8 cellular contexts compared by ENCODE assay signal in genomic region chr16:30957456-30958163, GRCh38. TPM values are rescaled to one million over a fixed set of nuclear protein-coding genes. Genes with fewer than 3 reads are reported as not detected.
A peak's percentile ranks its signal among the peaks of the same experiment; 100 is the strongest.
DNase-seq lines count a peak whose midpoint lies in the region; ATAC-seq lines count a peak whose summit lies in the region.

Gene SETD1A (plus strand): TSS chr16:30957754. CDS start chr16:30958732, 978 bp downstream.

- peak within 1 kb of the TSS; percentile 100 for H3K9ac ChIP-seq in BLaER1

- ATAC-seq in GM19351 (IDR thresholded peaks at IDR 0.05; ENCODE audit: unreplicated experiment) = peak; percentile 75
- ATAC-seq in HG03469 (IDR thresholded peaks at IDR 0.05; ENCODE audit: unreplicated experiment) = peak; percentile 30
- peak; percentile 87 for ATAC-seq in left colon

- peaks cover 65% of the 10 kb centered on the region for H3K36me3 ChIP-seq in BLaER1

- H3K4me3 ChIP-seq in BLaER1 = peak within 1 kb of the TSS; percentile 80

- intact Hi-C loops in activated CD4-positive, alpha-beta T cell treated with anti-CD3 and anti-CD28 coated beads, Interleukin-2, amount 10 ng/mL, durations not matched to agents 24 days and 14 days (cut with micrococcal nuclease) = loop anchor here (1.0 to 10.0 kb wide), 6 partner anchors 35 to 907 kb away; partner anchors contain the start of genes KAT8, ZNF646 and ZNF668
- intact Hi-C loops in left colon (cut with DNase I, micrococcal nuclease) = no loop called here

- H3K4me3 Mint-ChIP-seq in activated CD4-positive, alpha-beta T cell treated with anti-CD3 and anti-CD28 coated beads, Interleukin-2, amount 10 ng/mL, durations not matched to agents 24 days and 14 days = peak within 1 kb of the TSS; percentile 94

- H3K27me3 ChIP-seq in BLaER1 = no peaks in the 10 kb centered on the region

- peak within 1 kb of the TSS; percentile 91 for H3K4me2 ChIP-seq in BLaER1

- DNase-seq in NCI-H526 (lab: John Stamatoyannopoulos, UW) (peak; percentile 84 to 97), left colon (peak; percentile 97 to 98)
- peak; percentile 99 for DNase-seq in activated CD4-positive, alpha-beta T cell treated with anti-CD3 and anti-CD28 coated beads, Interleukin-2, amount 10 ng/mL, durations not matched to agents 24 days and 14 days
- peak; percentile 95 to 99 (median 96) for DNase-seq in stimulated activated CD4-positive, alpha-beta T cell treated with anti-CD3 and anti-CD28 coated beads, Interleukin-1b, Interleukin-23, amount 100 ng/mL, for 24 hours (ENCODE audit: low read depth in 4 of 4, low spot score in 1 of 4)

- H3K27ac ChIP-seq in BLaER1 = peak within 1 kb of the TSS; percentile 100
- H3K27ac ChIP-seq in cingulate gyrus (ENCODE audit: low read depth, low read length) = peak within 1 kb of the TSS; percentile 96

- H3K4me1 Mint-ChIP-seq in activated CD4-positive, alpha-beta T cell treated with anti-CD3 and anti-CD28 coated beads, Interleukin-2, amount 10 ng/mL, durations not matched to agents 24 days and 14 days = peaks cover 32% of the 10 kb centered on the region

- H3K27ac Mint-ChIP-seq in activated CD4-positive, alpha-beta T cell treated with anti-CD3 and anti-CD28 coated beads, Interleukin-2, amount 10 ng/mL, durations not matched to agents 24 days and 14 days = peak within 1 kb of the TSS; percentile 99

- no peaks in the 10 kb centered on the region for H3K9me3 Mint-ChIP-seq in activated CD4-positive, alpha-beta T cell treated with anti-CD3 and anti-CD28 coated beads, Interleukin-2, amount 10 ng/mL, durations not matched to agents 24 days and 14 days

- H3K27me3 Mint-ChIP-seq in activated CD4-positive, alpha-beta T cell treated with anti-CD3 and anti-CD28 coated beads, Interleukin-2, amount 10 ng/mL, durations not matched to agents 24 days and 14 days = no peaks in the 10 kb centered on the region

- peaks cover 38% of the 10 kb centered on the region for H3K36me3 Mint-ChIP-seq in activated CD4-positive, alpha-beta T cell treated with anti-CD3 and anti-CD28 coated beads, Interleukin-2, amount 10 ng/mL, durations not matched to agents 24 days and 14 days (ENCODE audit: low read depth)

- H3K9me3 ChIP-seq in BLaER1 = no peaks in the 10 kb centered on the region

- peaks cover 54% of the 10 kb centered on the region for H4K20me1 ChIP-seq in BLaER1

- H3K4me1 ChIP-seq in BLaER1 = peaks cover 34% of the 10 kb centered on the region

RNA-seq across cellular contexts. Expression of gene SETD1A, which starts in this region (rescaled TPM):
- 30.7 and 31.5 TPM in 2 replicates for total RNA-seq in activated CD4-positive, alpha-beta T cell treated with anti-CD3 and anti-CD28 coated beads, Interleukin-2, amount 10 ng/mL, durations not matched to agents 24 days and 14 days
- 10 to 100 TPM; 12.2 to 15.0 TPM for total RNA-seq in left colon

Comparison
In these comparisons a context has a peak if more than half of its experiments do, and no peak if none do; other contexts are left out.
1. Peak in every context shown above with its lines: DNase-seq, ATAC-seq, H3K4me3 ChIP-seq and H3K27ac ChIP-seq.
2. ATAC-seq: peak in every context shown above with its lines; median percentile 87 in left colon; 75 in GM19351; 30 in HG03469.